ENCODE assay signal across 2 cellular contexts in genomic region chr19:47601180-47601904, GRCh38.
TF ChIP-seq lines count a peak whose summit lies in the region.

No MANE protein-coding gene starts in this region.

TF ChIP-seq in SK-N-SH, 30 proteins besides CTCF, POLR2A, EP300 and RAD21 (continued from another document):
- TF ChIP-seq SMC3 (IDR thresholded peaks at IDR 0.05; ENCODE audit: low read depth, low read length) = no peak
- no peak for TF ChIP-seq FOSL2 (IDR thresholded peaks at IDR 0.05; ENCODE audit: borderline replicate concordance, low read depth)
- no peak for TF ChIP-seq RCOR1 (IDR thresholded peaks at IDR 0.05; ENCODE audit: low read length)
- no peak for TF ChIP-seq GABPA (IDR thresholded peaks at IDR 0.05; ENCODE audit: low read depth)
- no peak for TF ChIP-seq POLR2AphosphoS5 (IDR thresholded peaks at IDR 0.05; ENCODE audit: low read depth, low read length)
- no peak for TF ChIP-seq ELF1 (IDR thresholded peaks at IDR 0.05)
- no peak for TF ChIP-seq USF2 (IDR thresholded peaks at IDR 0.05; ENCODE audit: borderline replicate concordance, low read depth, low read length)
- TF ChIP-seq MXI1 (IDR thresholded peaks at IDR 0.05; ENCODE audit: low read depth, low read length) = no peak
- no peak for TF ChIP-seq TAF1 (IDR thresholded peaks at IDR 0.05; ENCODE audit: borderline replicate concordance, low read depth, low read length)
- TF ChIP-seq IRF3 (IDR thresholded peaks at IDR 0.05; ENCODE audit: low read depth, low read length) = no peak
- TF ChIP-seq RXRA (IDR thresholded peaks at IDR 0.05; ENCODE audit: borderline replicate concordance, low read depth) = no peak
- TF ChIP-seq TCF12 (IDR thresholded peaks at IDR 0.05) = no peak
- TF ChIP-seq FOXJ3 (CRISPR knock-in tag; IDR thresholded peaks at IDR 0.05) = no peak

TF ChIP-seq in SK-N-SH treated with all-trans-retinoic acid at 6 μM for 48 hours, 23 proteins besides CTCF, POLR2A, EP300 and RAD21 (continued from another document):
- no peak for TF ChIP-seq CREB5 (CRISPR knock-in tag; IDR thresholded peaks at IDR 0.05; ENCODE audit: low read depth)
- TF ChIP-seq CSDC2 (CRISPR knock-in tag; IDR thresholded peaks at IDR 0.05) = no peak
- no peak for TF ChIP-seq TSHZ2 (CRISPR knock-in tag; IDR thresholded peaks at IDR 0.05)
- no peak for TF ChIP-seq PATZ1 (CRISPR knock-in tag; IDR thresholded peaks at IDR 0.05; ENCODE audit: borderline replicate concordance)
- TF ChIP-seq BACH2 (CRISPR knock-in tag; IDR thresholded peaks at IDR 0.05; ENCODE audit: borderline replicate concordance) = no peak
- no peak for TF ChIP-seq POU6F1 (CRISPR knock-in tag; IDR thresholded peaks at IDR 0.05; ENCODE audit: borderline replicate concordance, low read depth)
- no peak for TF ChIP-seq TCF4 (CRISPR knock-in tag; IDR thresholded peaks at IDR 0.05; ENCODE audit: borderline replicate concordance)
- TF ChIP-seq ARNTL (CRISPR knock-in tag; IDR thresholded peaks at IDR 0.05; ENCODE audit: borderline replicate concordance, low read depth) = no peak
- no peak for TF ChIP-seq ZFP3 (CRISPR knock-in tag; IDR thresholded peaks at IDR 0.05)
